ENCODE assay signal across 30 cellular contexts in genomic region chr1:47936916-47937551, GRCh38.
"Had no signal": no experiment of that assay in that cellular context is flagged by ENCODE, and none has a peak within 500 bp of the region (broad histone marks: within the 10 kb centered on the region; RNA-seq: fewer than 3 reads in every experiment).

No MANE protein-coding gene starts in this region.

- DNase-seq: activated B cell treated with CpG ODN at 0.5 μM for 24 hours; activated CD4-positive, alpha-beta memory T cell treated with anti-CD3 and anti-CD28 coated beads for 36 hours; activated CD4-positive, alpha-beta T cell treated with anti-CD3 and anti-CD28 coated beads for 4 hours; activated CD4-positive, alpha-beta T cell treated with anti-CD3 and anti-CD28 coated beads, Interleukin-2, amount 50 U/mL, for 1 hour; activated CD4-positive, CD25-positive, alpha-beta regulatory T cell treated with anti-CD3 and anti-CD28 coated beads, Interleukin-2, amount 50 U/mL, for 72 hours; activated CD8-positive, alpha-beta memory T cell treated with anti-CD3 and anti-CD28 coated beads, Interleukin-2, amount 50 U/mL, for 4 hours; activated gamma-delta T cell treated with Interleukin-2 at 50 U/mL for 16 hours; activated naive CD4-positive, alpha-beta T cell treated with anti-CD3 and anti-CD28 coated beads for 36 hours; activated T-cell treated with anti-CD3 and anti-CD28 coated beads for 4 hours; activated T-cell treated with anti-CD3 and anti-CD28 coated beads, Interleukin-2, amount 50 U/mL, for 4 hours; central memory CD4-positive, alpha-beta T cell; Kasumi-1; MG63; NCI-H1048; NCI-H1105 treated with DMSO at 0.1 percent for 48 hours; NCI-H1436; NCI-H1694 treated with DMSO at 0.1 percent for 48 hours; NCI-H2029; NCI-H510A; NCI-H526; NCI-H748 treated with DMSO at 0.1 percent for 48 hours; NK-92 treated with Interleukin-12 subunit alpha and Interleukin-12 subunit beta, amount 100 ng/mL, for 24 hours; Right ventricle myocardium superior; SW 1271; T-helper 1 cell; T-helper 2 cell; T-helper 9 cell had no signal

- H3K4me3 ChIP-seq: adrenal gland, MG63 had no signal

- H3K9me3 ChIP-seq: adrenal gland, MG63 had no signal

- H3K36me3 ChIP-seq: adrenal gland, MG63 had no signal

- H3K27me3 ChIP-seq: adrenal gland, MG63 had no signal

- H3K27ac ChIP-seq: VCaP had no signal

- ATAC-seq: activated naive CD4-positive, alpha-beta T cell treated with anti-CD3 and anti-CD28 coated beads, Interleukin-2, amount 50 U/mL, for 72 hours; activated T-cell treated with anti-CD3 and anti-CD28 coated beads, Interleukin-2, amount 50 U/mL, for 4 hours had no signal
